ENCODE assay signal across 21 cellular contexts in the genomic region with DNA sequence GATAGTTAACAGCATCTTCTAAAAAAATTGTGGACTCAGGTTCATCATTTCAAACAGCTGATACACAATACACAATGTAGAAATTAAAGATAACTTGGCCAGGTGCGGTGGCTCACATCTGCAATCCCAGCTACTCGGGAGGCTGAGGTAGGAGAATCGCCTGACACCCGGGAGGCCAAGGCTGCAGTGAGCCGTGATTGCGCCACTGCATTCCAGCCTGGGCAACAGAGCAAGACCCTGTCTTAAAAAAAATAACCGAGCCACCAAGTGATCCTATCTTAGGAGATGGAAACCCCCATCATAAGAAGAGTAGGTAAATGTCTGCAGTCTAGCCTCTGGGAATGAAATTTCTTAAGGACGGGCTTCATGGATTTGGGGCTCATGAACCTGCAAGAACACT.
DNase-seq lines count a peak whose midpoint lies in the region; ATAC-seq and TF ChIP-seq lines count a peak whose summit lies in the region.
"Had no signal": no experiment of that assay in that cellular context is flagged by ENCODE, and none has a peak within 500 bp of the region (broad histone marks: within the 10 kb centered on the region; RNA-seq: fewer than 3 reads in every experiment).

No MANE protein-coding gene starts in this region.

- CTCF ChIA-PET in RWPE1 (lab: Yijun Ruan, JAX), result interaction anchor here (0.5 to 0.6 kb wide), 2 partner anchors 22 to 1646 kb away, joined by 3 read pairs; no protein-coding TSS in a partner anchor

- POLR2A ChIA-PET in RWPE1 (lab: Yijun Ruan, JAX; ENCODE audit: low non-redundant PET), result no interaction called here

- DNase-seq in RWPE1 (ENCODE audit: low spot score) (no peak), breast epithelium (ENCODE audit: low spot score in 2 of 2) (no peak), ecto neural progenitor cell (ENCODE audit: low spot score) (no peak), caudate nucleus (lab: John Stamatoyannopoulos, UW) (no peak)
- DNase-seq: CD4-positive, alpha-beta T cell; COR-L47; DMS 273 treated with DMSO at 0.1 percent for 48 hours; DND-41; Karpas-422; NCI-H1048; NCI-H1417 treated with DMSO at 0.1 percent for 48 hours; NCI-H187 treated with DMSO at 0.1 percent for 48 hours; NCI-H2227 treated with DMSO at 0.1 percent for 48 hours; NCI-H510A; NCI-H748 treated with DMSO at 0.1 percent for 48 hours; Right ventricle myocardium superior had no signal

- no peaks in the 10 kb centered on the region for H3K4me1 ChIP-seq in breast epithelium
- peaks cover 42% of the 10 kb centered on the region for H3K4me1 ChIP-seq in parathyroid adenoma

- ATAC-seq in GM19452 (IDR thresholded peaks at IDR 0.05; ENCODE audit: unreplicated experiment), result no peak
- ATAC-seq in HG03342 (IDR thresholded peaks at IDR 0.05; ENCODE audit: unreplicated experiment), result no peak
- ATAC-seq: GM23338 had no signal

- H3K27ac ChIP-seq in C4-2B, result peak overlapping the region; percentile 69
- peak overlapping the region; percentile 52; the same call in 1 of the 2 replicates for H3K27ac ChIP-seq in RWPE1
- H3K27ac ChIP-seq in breast epithelium, result peak overlapping the region; percentile 69 to 83
- peak overlapping the region; percentile 81 for H3K27ac ChIP-seq in parathyroid adenoma
- H3K27ac ChIP-seq in caudate nucleus (ENCODE audit: low read depth, low read length), result no peak overlapping the region

- TF ChIP-seq CTCF in C4-2B (conservative IDR thresholded peaks at IDR 0.05), result no peak
- TF ChIP-seq CTCF in RWPE1 (conservative IDR thresholded peaks at IDR 0.05; ENCODE audit: low read depth), result no peak
- TF ChIP-seq CTCF in breast epithelium (IDR thresholded peaks at IDR 0.05), result no peak
- TF ChIP-seq CTCF in parathyroid adenoma (IDR thresholded peaks at IDR 0.05), result no peak

- H3K9me3 ChIP-seq in breast epithelium (no peaks in the 10 kb centered on the region), parathyroid adenoma (ENCODE audit: control insufficient read depth, low read length) (no peaks in the 10 kb centered on the region)

- peak overlapping the region; percentile 3 for H3K4me2 ChIP-seq in parathyroid adenoma (ENCODE audit: low read length)
- H3K4me2 ChIP-seq: GM23338 had no signal

- H3K79me2 ChIP-seq in parathyroid adenoma, result no peaks in the 10 kb centered on the region

- H3K27me3 ChIP-seq in breast epithelium (no peaks in the 10 kb centered on the region), parathyroid adenoma (ENCODE audit: control insufficient read depth, insufficient read depth, low read length) (no peaks in the 10 kb centered on the region)

- no peak for TF ChIP-seq POLR2A in breast epithelium (IDR thresholded peaks at IDR 0.05)

- H3K4me3 ChIP-seq in breast epithelium, result no peak overlapping the region
- H3K4me3 ChIP-seq in parathyroid adenoma (ENCODE audit: low read depth, low read length), result peak overlapping the region; percentile 6
- H3K4me3 ChIP-seq: GM23338 had no signal

- H3K36me3 ChIP-seq in breast epithelium (no peaks in the 10 kb centered on the region), parathyroid adenoma (ENCODE audit: control insufficient read depth, insufficient read depth, low read length) (no peaks in the 10 kb centered on the region)

- intact Hi-C loops in breast epithelium (cut with DNase I; ENCODE audit: low total_unique reads), result no loop called here

- peak overlapping the region; percentile 52 for H2AFZ ChIP-seq in parathyroid adenoma
- H2AFZ ChIP-seq: GM23338 had no signal

- H3K9ac ChIP-seq in parathyroid adenoma, result no peak overlapping the region
